In genomic region chr1:22694172-22694571, GRCh38 we compare ENCODE assay signal across 30 cellular contexts. TPM values are rescaled to one million over a fixed set of nuclear protein-coding genes. Genes with fewer than 3 reads are reported as not detected.
"Had no signal": no experiment of that assay in that cellular context is flagged by ENCODE, and none has a peak within 500 bp of the region (broad histone marks: within the 10 kb centered on the region; RNA-seq: fewer than 3 reads in every experiment).

No MANE protein-coding gene starts in this region.

- H3K4me1 Mint-ChIP-seq: naive B cell; naive thymus-derived CD8-positive, alpha-beta T cell; stimulated activated effector memory CD8-positive, alpha-beta T cell treated with anti-CD3 and anti-CD28 coated beads, Interleukin-12 subunit alpha, Interleukin-12 subunit beta, amount 100 ng/mL, for 72 hours; stimulated activated naive B cell treated with anti-CD40 and anti-IgM and Interleukin-4, amounts not matched to agents 10 μg/mL and 1 μg/mL and 100 μg/mL, for 72 hours had no signal

- H3K4me2 ChIP-seq: smooth muscle cell had no signal

- H3K36me3 ChIP-seq: ovary, stomach, thoracic aorta, thyroid gland, tibial nerve, upper lobe of left lung, vagina had no signal

- H3K79me2 ChIP-seq: parathyroid adenoma had no signal

- H3K27me3 ChIP-seq: ovary, thyroid gland, upper lobe of left lung, vagina had no signal

- H3K9ac ChIP-seq: parathyroid adenoma had no signal

- FAIRE-seq: urothelium cell line had no signal

- H3K27ac ChIP-seq: ovary, parathyroid adenoma, psoas muscle, skin epidermis, stomach, thoracic aorta, thyroid gland, tibial nerve, upper lobe of left lung, vagina had no signal

- H3K9me3 Mint-ChIP-seq: naive B cell; naive thymus-derived CD8-positive, alpha-beta T cell; nephron progenitor cell; neural crest cell; stimulated activated effector memory CD8-positive, alpha-beta T cell treated with anti-CD3 and anti-CD28 coated beads, Interleukin-12 subunit alpha, Interleukin-12 subunit beta, amount 100 ng/mL, for 72 hours; stimulated activated naive CD8-positive, alpha-beta T cell treated with anti-CD3 and anti-CD28 coated beads, Interleukin-15, Interleukin-2, amounts not matched to agents 100 ng/mL and 50 ng/mL, for 24 hours had no signal

- H3K27ac Mint-ChIP-seq: nephron progenitor cell; progenitor cell of endocrine pancreas; stimulated activated effector memory CD8-positive, alpha-beta T cell treated with anti-CD3 and anti-CD28 coated beads, Interleukin-12 subunit alpha, Interleukin-12 subunit beta, amount 100 ng/mL, for 72 hours; stimulated activated naive B cell treated with anti-CD40 and anti-IgM and Interleukin-4, amounts not matched to agents 10 μg/mL and 1 μg/mL and 100 μg/mL, for 72 hours; stimulated activated naive CD8-positive, alpha-beta T cell treated with anti-CD3 and anti-CD28 coated beads, Interleukin-15, Interleukin-2, amounts not matched to agents 100 ng/mL and 50 ng/mL, for 24 hours had no signal

- H3K9me3 ChIP-seq: ovary, psoas muscle, stomach, thoracic aorta, thyroid gland, tibial nerve, upper lobe of left lung, vagina had no signal

- H3K27me3 Mint-ChIP-seq: stimulated activated naive CD8-positive, alpha-beta T cell treated with anti-CD3 and anti-CD28 coated beads, Interleukin-15, Interleukin-2, amounts not matched to agents 100 ng/mL and 50 ng/mL, for 24 hours had no signal

- H3K36me3 Mint-ChIP-seq: naive B cell; naive thymus-derived CD8-positive, alpha-beta T cell; stimulated activated effector memory CD8-positive, alpha-beta T cell treated with anti-CD3 and anti-CD28 coated beads, Interleukin-12 subunit alpha, Interleukin-12 subunit beta, amount 100 ng/mL, for 72 hours; stimulated activated naive B cell treated with anti-CD40 and anti-IgM and Interleukin-4, amounts not matched to agents 10 μg/mL and 1 μg/mL and 100 μg/mL, for 72 hours had no signal

- DNase-seq: naive B cell; nephron progenitor cell; occipital lobe; ovary; psoas muscle; right cardiac atrium; stimulated activated CD4-positive, alpha-beta T cell treated with anti-CD3 and anti-CD28 coated beads, Interleukin-15, amount 100 ng/mL, for 24 hours; stimulated activated CD4-positive, alpha-beta T cell treated with anti-CD3 and anti-CD28 coated beads, Interleukin-2, amount 100 ng/mL, for 24 hours; stimulated activated CD4-positive, alpha-beta T cell treated with anti-CD3 and anti-CD28 coated beads, Interleukin-2, amount 100 ng/mL, for 48 hours; stimulated activated CD4-positive, alpha-beta T cell treated with anti-CD3 and anti-CD28 coated beads, Interleukin-4, amount 100 ng/mL, for 24 hours; stimulated activated naive B cell treated with anti-CD40 and anti-IgM and Interleukin-4, amounts not matched to agents 10 μg/mL and 1 μg/mL and 100 μg/mL, for 72 hours; stimulated activated naive CD4-positive, alpha-beta T cell treated with Interleukin-2 at 50 U/mL for 16 hours; stomach; thyroid gland; upper lobe of left lung had no signal

- H3K4me1 ChIP-seq: parathyroid adenoma, psoas muscle, stomach, thyroid gland, tibial nerve, upper lobe of left lung, vagina had no signal

- H2AFZ ChIP-seq: parathyroid adenoma had no signal

- H3K4me3 ChIP-seq: ovary, psoas muscle, skin epidermis, smooth muscle cell, stomach, thoracic aorta, thyroid gland, tibial nerve, upper lobe of left lung, vagina had no signal

- ATAC-seq: naive thymus-derived CD8-positive, alpha-beta T cell; psoas muscle; sciatic nerve; stimulated activated effector memory CD8-positive, alpha-beta T cell treated with anti-CD3 and anti-CD28 coated beads, Interleukin-12 subunit alpha, Interleukin-12 subunit beta, amount 100 ng/mL, for 72 hours; stimulated activated naive B cell treated with anti-CD40 and anti-IgM and Interleukin-4, amounts not matched to agents 10 μg/mL and 1 μg/mL and 100 μg/mL, for 72 hours had no signal

- H3K4me3 Mint-ChIP-seq: naive B cell; naive thymus-derived CD8-positive, alpha-beta T cell; nephron progenitor cell; neural crest cell; stimulated activated effector memory CD8-positive, alpha-beta T cell treated with anti-CD3 and anti-CD28 coated beads, Interleukin-12 subunit alpha, Interleukin-12 subunit beta, amount 100 ng/mL, for 72 hours; stimulated activated naive B cell treated with anti-CD40 and anti-IgM and Interleukin-4, amounts not matched to agents 10 μg/mL and 1 μg/mL and 100 μg/mL, for 72 hours; stimulated activated naive CD8-positive, alpha-beta T cell treated with anti-CD3 and anti-CD28 coated beads, Interleukin-15, Interleukin-2, amounts not matched to agents 100 ng/mL and 50 ng/mL, for 24 hours had no signal

RNA-seq across cellular contexts. Expression of gene EPHB2, which starts 16.5 kb away (rescaled TPM):
- polyA plus RNA-seq: naive thymus-derived CD8-positive, alpha-beta T cell had no signal

RNA-seq across cellular contexts. Expression of gene C1QB, which starts 41.1 kb away (rescaled TPM):
- total RNA-seq: myocyte; naive thymus-derived CD8-positive, alpha-beta T cell; neural crest cell; progenitor cell of endocrine pancreas; renal cortical epithelial cell; smooth muscle cell had no signal
- polyA plus RNA-seq: naive thymus-derived CD8-positive, alpha-beta T cell; smooth muscle cell had no signal

RNA-seq across cellular contexts. Expression of gene C1QC, which starts 50.7 kb away (rescaled TPM):
- total RNA-seq: myocyte, neural crest cell, progenitor cell of endocrine pancreas, renal cortical epithelial cell, smooth muscle cell had no signal
- polyA plus RNA-seq: naive thymus-derived CD8-positive, alpha-beta T cell; smooth muscle cell had no signal

RNA-seq across cellular contexts. Expression of gene C1QA, which starts 57.7 kb away (rescaled TPM):
- total RNA-seq: myocyte, neural crest cell, progenitor cell of endocrine pancreas, renal cortical epithelial cell, smooth muscle cell had no signal
- polyA plus RNA-seq: naive thymus-derived CD8-positive, alpha-beta T cell; smooth muscle cell had no signal
